Comparison of ENCODE assay signal across 19 cellular contexts in genomic region chr3:40677321-40677720, GRCh38.
"Had no signal": no experiment of that assay in that cellular context is flagged by ENCODE, and none has a peak within 500 bp of the region (broad histone marks: within the 10 kb centered on the region; RNA-seq: fewer than 3 reads in every experiment).

No MANE protein-coding gene starts in this region.

- H3K9me3 Mint-ChIP-seq: stimulated activated effector memory CD8-positive, alpha-beta T cell treated with anti-CD3 and anti-CD28 coated beads, Interleukin-12 subunit alpha, Interleukin-12 subunit beta, amount 100 ng/mL, for 72 hours had no signal

- DNase-seq: effector memory CD4-positive, alpha-beta T cell; gastrocnemius medialis; heart right ventricle; hypothalamus; kidney glomerular epithelial cell; naive thymus-derived CD4-positive, alpha-beta T cell; nephron progenitor cell; posterior cingulate gyrus; right cardiac atrium; small intestine; stimulated activated CD4-positive, alpha-beta T cell treated with anti-CD3 and anti-CD28 coated beads, Interleukin-12 subunit alpha, Interleukin-12 subunit beta, amount 100 ng/mL, for 4 hours; stimulated activated CD8-positive, alpha-beta memory T cell treated with anti-CD3 and anti-CD28 coated beads, Interleukin-4, amount 100 ng/mL, for 48 hours; tibial artery; upper lobe of left lung; uterus had no signal

- H3K27ac Mint-ChIP-seq: naive thymus-derived CD4-positive, alpha-beta T cell; nephron progenitor cell; stimulated activated effector memory CD8-positive, alpha-beta T cell treated with anti-CD3 and anti-CD28 coated beads, Interleukin-12 subunit alpha, Interleukin-12 subunit beta, amount 100 ng/mL, for 72 hours; stimulated activated naive CD8-positive, alpha-beta T cell treated with anti-CD3 and anti-CD28 coated beads, Interleukin-15, Interleukin-2, amounts not matched to agents 100 ng/mL and 50 ng/mL, for 24 hours had no signal

- H3K36me3 ChIP-seq: esophagus muscularis mucosa, gastrocnemius medialis, heart right ventricle, tibial artery, upper lobe of left lung, uterus had no signal

- H3K4me3 ChIP-seq: esophagus muscularis mucosa, gastrocnemius medialis, heart right ventricle, tibial artery, upper lobe of left lung, uterus had no signal

- H3K9me3 ChIP-seq: esophagus muscularis mucosa, gastrocnemius medialis, tibial artery, upper lobe of left lung, uterus had no signal

- H3K27ac ChIP-seq: epithelial cell of prostate, esophagus muscularis mucosa, gastrocnemius medialis, heart right ventricle, tibial artery, upper lobe of left lung, uterus had no signal

- H3K27me3 ChIP-seq: esophagus muscularis mucosa, gastrocnemius medialis, heart right ventricle, tibial artery, upper lobe of left lung, uterus had no signal

- H3K36me3 Mint-ChIP-seq: naive thymus-derived CD4-positive, alpha-beta T cell; stimulated activated effector memory CD8-positive, alpha-beta T cell treated with anti-CD3 and anti-CD28 coated beads, Interleukin-12 subunit alpha, Interleukin-12 subunit beta, amount 100 ng/mL, for 72 hours had no signal

- H3K4me1 ChIP-seq: esophagus muscularis mucosa, gastrocnemius medialis, tibial artery, upper lobe of left lung, uterus had no signal

- H3K4me1 Mint-ChIP-seq: naive thymus-derived CD4-positive, alpha-beta T cell; stimulated activated effector memory CD8-positive, alpha-beta T cell treated with anti-CD3 and anti-CD28 coated beads, Interleukin-12 subunit alpha, Interleukin-12 subunit beta, amount 100 ng/mL, for 72 hours had no signal

- ATAC-seq: gastrocnemius medialis; heart right ventricle; naive thymus-derived CD4-positive, alpha-beta T cell; right cardiac atrium; stimulated activated effector memory CD8-positive, alpha-beta T cell treated with anti-CD3 and anti-CD28 coated beads, Interleukin-12 subunit alpha, Interleukin-12 subunit beta, amount 100 ng/mL, for 72 hours had no signal

- H3K4me3 Mint-ChIP-seq: naive thymus-derived CD4-positive, alpha-beta T cell; nephron progenitor cell; stimulated activated effector memory CD8-positive, alpha-beta T cell treated with anti-CD3 and anti-CD28 coated beads, Interleukin-12 subunit alpha, Interleukin-12 subunit beta, amount 100 ng/mL, for 72 hours; stimulated activated naive CD8-positive, alpha-beta T cell treated with anti-CD3 and anti-CD28 coated beads, Interleukin-15, Interleukin-2, amounts not matched to agents 100 ng/mL and 50 ng/mL, for 24 hours had no signal
